ENCODE assay signal across 9 cellular contexts in genomic region chr21:35046880-35047229, GRCh38. TPM values are rescaled to one million over a fixed set of nuclear protein-coding genes. Genes with fewer than 3 reads are reported as not detected.
DNase-seq lines count a peak whose midpoint lies in the region; ATAC-seq and TF ChIP-seq lines count a peak whose summit lies in the region.
"Had no signal": no experiment of that assay in that cellular context is flagged by ENCODE, and none has a peak within 500 bp of the region (broad histone marks: within the 10 kb centered on the region; RNA-seq: fewer than 3 reads in every experiment).

No MANE protein-coding gene starts in this region.

- H3K27ac ChIP-seq in left ventricle myocardium inferior (replicated peaks): no peak overlapping the region
- H3K27ac ChIP-seq in right lobe of liver: peak overlapping the region in 2 of 3 donors; percentile 9 to 34
- peak overlapping the region; percentile 10 for H3K27ac ChIP-seq in vagina

- no peaks in the 10 kb centered on the region for H3K9me3 Mint-ChIP-seq in activated naive CD8-positive, alpha-beta T cell treated with anti-CD3 and anti-CD28 coated beads, Interleukin-2, amount 50 U/mL, for 24 hours

- H3K4me3 ChIP-seq in left ventricle myocardium inferior (peak overlapping the region; percentile 29), right lobe of liver (peak overlapping the region in 1 of 3 donors; percentile 22), vagina (peak overlapping the region; percentile 15 to 24)

- H3K4me1 ChIP-seq in left ventricle myocardium inferior (peaks cover 17% of the 10 kb centered on the region), right lobe of liver (no peaks in the 10 kb centered on the region), vagina (peaks cover 25% of the 10 kb centered on the region)

- WGBS in right lobe of liver (ENCODE audit: insufficient coverage, low coverage, low lambda C conversion rate, missing lambda C conversion rate): 5% methylated on average over 8 of the region's 8 CpGs

- H3K9me3 ChIP-seq in left ventricle myocardium inferior (replicated peaks) (no peaks in the 10 kb centered on the region), right lobe of liver (no peaks in the 10 kb centered on the region), vagina (no peaks in the 10 kb centered on the region)
- H3K9me3 ChIP-seq: pancreas had no signal

- H3K4me1 Mint-ChIP-seq in activated naive CD8-positive, alpha-beta T cell treated with anti-CD3 and anti-CD28 coated beads, Interleukin-2, amount 50 U/mL, for 24 hours: peaks cover 97% of the 10 kb centered on the region

- TF ChIP-seq POLR2A in right lobe of liver (IDR thresholded peaks at IDR 0.05) (no peak), vagina (IDR thresholded peaks at IDR 0.05) (no peak)

- peak overlapping the region; percentile 97 for H3K27ac Mint-ChIP-seq in activated naive CD8-positive, alpha-beta T cell treated with anti-CD3 and anti-CD28 coated beads, Interleukin-2, amount 50 U/mL, for 24 hours

- H3K27me3 Mint-ChIP-seq in activated naive CD8-positive, alpha-beta T cell treated with anti-CD3 and anti-CD28 coated beads, Interleukin-2, amount 50 U/mL, for 24 hours: peaks cover 3% of the 10 kb centered on the region

- peaks cover 61% of the 10 kb centered on the region for H3K27me3 ChIP-seq in left ventricle myocardium inferior (ENCODE audit: low read depth)
- no peaks in the 10 kb centered on the region for H3K27me3 ChIP-seq in right lobe of liver
- no peaks in the 10 kb centered on the region for H3K27me3 ChIP-seq in vagina
- H3K27me3 ChIP-seq: pancreas had no signal

- H3K36me3 Mint-ChIP-seq in activated naive CD8-positive, alpha-beta T cell treated with anti-CD3 and anti-CD28 coated beads, Interleukin-2, amount 50 U/mL, for 24 hours (ENCODE audit: low read depth): peaks cover 10% of the 10 kb centered on the region

- TF ChIP-seq CTCF in left ventricle myocardium inferior (IDR thresholded peaks at IDR 0.05; ENCODE audit: borderline replicate concordance) (no peak), right lobe of liver (IDR thresholded peaks at IDR 0.05) (no peak), vagina (IDR thresholded peaks at IDR 0.05) (no peak)

- DNase-seq in left ventricle myocardium inferior (no peak), cardiac septum (ENCODE audit: low spot score) (no peak), right lobe of liver (no peak), vagina (ENCODE audit: extremely low spot score in 2 of 2) (no peak), glomerular visceral epithelial cell (ENCODE audit: extremely low spot score) (no peak), OCI-M2 (lab: John Stamatoyannopoulos, UW; ENCODE audit: unreplicated experiment) (no peak)
- no peak for DNase-seq in activated naive CD8-positive, alpha-beta T cell treated with anti-CD3 and anti-CD28 coated beads, Interleukin-2, amount 50 U/mL, for 24 hours
- DNase-seq: pancreas had no signal

- H3K36me3 ChIP-seq in left ventricle myocardium inferior: no peaks in the 10 kb centered on the region
- no peaks in the 10 kb centered on the region for H3K36me3 ChIP-seq in right lobe of liver
- no peaks in the 10 kb centered on the region for H3K36me3 ChIP-seq in vagina
- H3K36me3 ChIP-seq: pancreas had no signal

- no peak for ATAC-seq in activated naive CD8-positive, alpha-beta T cell treated with anti-CD3 and anti-CD28 coated beads, Interleukin-2, amount 50 U/mL, for 24 hours
- ATAC-seq in right lobe of liver (peak in 1 of 4 donors; percentile 5), GM21825 (IDR thresholded peaks at IDR 0.05; ENCODE audit: unreplicated experiment) (no peak)

- intact Hi-C loops in left ventricle myocardium inferior (cut with micrococcal nuclease): no loop called here
- intact Hi-C loops in cardiac septum (cut with DNase I): no loop called here
- intact Hi-C loops in right lobe of liver (cut with DNase I): no loop called here
- intact Hi-C loops in vagina (cut with DNase I): no loop called here

- peak overlapping the region; percentile 93 for H3K4me3 Mint-ChIP-seq in activated naive CD8-positive, alpha-beta T cell treated with anti-CD3 and anti-CD28 coated beads, Interleukin-2, amount 50 U/mL, for 24 hours

RNA-seq across cellular contexts. Expression of gene RUNX1, which starts 2.2 kb away (rescaled TPM):
- 1.5 TPM for total RNA-seq in left ventricle myocardium inferior
- 21.6 TPM for total RNA-seq in cardiac septum
- total RNA-seq in right lobe of liver: 10 to 100 TPM in 1 of 6 experiments, 1 to 10 TPM in 5; 2.9 to 18.3 (median 4.3) TPM
- 62.1 TPM for total RNA-seq in vagina
